8 cellular contexts compared by ENCODE assay signal in genomic region chr5:139137703-139138102, GRCh38.
DNase-seq lines count a peak whose midpoint lies in the region; ATAC-seq and TF ChIP-seq lines count a peak whose summit lies in the region.

No MANE protein-coding gene starts in this region.

- H3K36me3 ChIP-seq in osteoblast (ENCODE audit: insufficient read depth, low read length) (no peaks in the 10 kb centered on the region), thyroid gland (no peaks in the 10 kb centered on the region)
- no peaks in the 10 kb centered on the region for H3K36me3 ChIP-seq in naive thymus-derived CD4-positive, alpha-beta T cell (ENCODE audit: control insufficient read depth in 2 of 3, insufficient read depth in 3 of 3, low read length in 3 of 3)

- H3K27me3 ChIP-seq in osteoblast (ENCODE audit: insufficient read depth, low read length) (no peaks in the 10 kb centered on the region), thyroid gland (no peaks in the 10 kb centered on the region)
- no peaks in the 10 kb centered on the region for H3K27me3 ChIP-seq in naive thymus-derived CD4-positive, alpha-beta T cell (ENCODE audit: control insufficient read depth in 2 of 2, insufficient read depth in 2 of 2, low read length in 2 of 2)

- H3K4me2 ChIP-seq in osteoblast (ENCODE audit: insufficient read depth, low read length): no peak overlapping the region

- H3K4me1 Mint-ChIP-seq in stimulated activated memory B cell treated with anti-CD40 and anti-IgM and Interleukin-4, amounts not matched to agents 10 μg/mL and 1 μg/mL and 100 μg/mL, for 72 hours: peaks cover 43% of the 10 kb centered on the region
- H3K4me1 Mint-ChIP-seq in naive thymus-derived CD4-positive, alpha-beta T cell: peaks cover 0 to 14% (median 0%) of the 10 kb centered on the region in 7 donors

- POLR2A ChIA-PET in naive thymus-derived CD4-positive, alpha-beta T cell (lab: Charles Lee): no interaction called here

- 67 to 78% methylated on average over 4 of the region's 4 CpGs for WGBS in thyroid gland, 2 donors

- peaks cover 21% of the 10 kb centered on the region for H3K36me3 Mint-ChIP-seq in stimulated activated memory B cell treated with anti-CD40 and anti-IgM and Interleukin-4, amounts not matched to agents 10 μg/mL and 1 μg/mL and 100 μg/mL, for 72 hours
- peaks cover 0 to 16% (median 5%) of the 10 kb centered on the region in 5 donors for H3K36me3 Mint-ChIP-seq in naive thymus-derived CD4-positive, alpha-beta T cell

- intact Hi-C loops in thyroid gland (cut with DNase I): no loop called here
- intact Hi-C loops in naive thymus-derived CD4-positive, alpha-beta T cell (cut with micrococcal nuclease): no loop called here

- ATAC-seq in stimulated activated memory B cell treated with anti-CD40 and anti-IgM and Interleukin-4, amounts not matched to agents 10 μg/mL and 1 μg/mL and 100 μg/mL, for 72 hours: no peak
- no peak for ATAC-seq in HG03095 (IDR thresholded peaks at IDR 0.05; ENCODE audit: unreplicated experiment)
- no peak for ATAC-seq in naive thymus-derived CD4-positive, alpha-beta T cell

- no peak overlapping the region for H3K27ac Mint-ChIP-seq in stimulated activated memory B cell treated with anti-CD40 and anti-IgM and Interleukin-4, amounts not matched to agents 10 μg/mL and 1 μg/mL and 100 μg/mL, for 72 hours
- H3K27ac Mint-ChIP-seq in naive thymus-derived CD4-positive, alpha-beta T cell: peak overlapping the region in 1 of 9 donors; percentile 49

- H2AFZ ChIP-seq in osteoblast (ENCODE audit: low read length): no peak overlapping the region

- H3K27me3 Mint-ChIP-seq in stimulated activated memory B cell treated with anti-CD40 and anti-IgM and Interleukin-4, amounts not matched to agents 10 μg/mL and 1 μg/mL and 100 μg/mL, for 72 hours: no peaks in the 10 kb centered on the region
- H3K27me3 Mint-ChIP-seq in naive thymus-derived CD4-positive, alpha-beta T cell: no peaks in the 10 kb centered on the region

- TF ChIP-seq CTCF in GM12872 (IDR thresholded peaks at IDR 0.05; ENCODE audit: insufficient read depth, low read depth, low read length) (peak; percentile 42; the same call in 2 of the 3 replicates), osteoblast (IDR thresholded peaks at IDR 0.05; ENCODE audit: extremely low read depth, low read depth, low read length) (peak; percentile 41), thyroid gland (IDR thresholded peaks at IDR 0.05) (no peak)

- TF ChIP-seq POLR2A in thyroid gland (IDR thresholded peaks at IDR 0.05): no peak

- peak; percentile 23 for DNase-seq in NCI-H345 treated with DMSO at 0.1 percent for 48 hours (lab: John Stamatoyannopoulos, UW; ENCODE audit: unreplicated experiment)
- DNase-seq in dermis blood vessel endothelial cell: peak; percentile 70
- DNase-seq in osteoblast (ENCODE audit: insufficient read length, low spot score, missing footprints): no peak
- no peak for DNase-seq in thyroid gland
- no peak for DNase-seq in naive thymus-derived CD4-positive, alpha-beta T cell

- H3K9me3 ChIP-seq in osteoblast (ENCODE audit: low read depth, low read length) (no peaks in the 10 kb centered on the region), thyroid gland (no peaks in the 10 kb centered on the region)
- no peaks in the 10 kb centered on the region for H3K9me3 ChIP-seq in naive thymus-derived CD4-positive, alpha-beta T cell (ENCODE audit: control insufficient read depth in 2 of 3, low read length in 3 of 3)

- H3K4me1 ChIP-seq in osteoblast (ENCODE audit: insufficient read depth, low read length): peaks cover 39% of the 10 kb centered on the region
- H3K4me1 ChIP-seq in thyroid gland: peaks cover 58 to 83% of the 10 kb centered on the region in 2 donors
- H3K4me1 ChIP-seq in naive thymus-derived CD4-positive, alpha-beta T cell (ENCODE audit: control insufficient read depth in 2 of 2, insufficient read depth in 2 of 2, low read length in 2 of 2): no peaks in the 10 kb centered on the region

- H3K9me3 Mint-ChIP-seq in stimulated activated memory B cell treated with anti-CD40 and anti-IgM and Interleukin-4, amounts not matched to agents 10 μg/mL and 1 μg/mL and 100 μg/mL, for 72 hours: no peaks in the 10 kb centered on the region
- H3K9me3 Mint-ChIP-seq in naive thymus-derived CD4-positive, alpha-beta T cell: no peaks in the 10 kb centered on the region

- H4K20me1 ChIP-seq in osteoblast (ENCODE audit: insufficient read depth, low read length): peaks cover 29% of the 10 kb centered on the region

- peaks cover 62% of the 10 kb centered on the region for H3K79me2 ChIP-seq in osteoblast (ENCODE audit: insufficient read depth, low read length)

- no peak overlapping the region for H3K27ac ChIP-seq in osteoblast (ENCODE audit: low read depth, low read length)
- peak overlapping the region in 1 of 3 donors; percentile 81 for H3K27ac ChIP-seq in thyroid gland
- H3K27ac ChIP-seq in naive thymus-derived CD4-positive, alpha-beta T cell (ENCODE audit: low read depth, low read length): no peak overlapping the region

- no peak overlapping the region for H3K4me3 Mint-ChIP-seq in stimulated activated memory B cell treated with anti-CD40 and anti-IgM and Interleukin-4, amounts not matched to agents 10 μg/mL and 1 μg/mL and 100 μg/mL, for 72 hours
- H3K4me3 Mint-ChIP-seq in naive thymus-derived CD4-positive, alpha-beta T cell: no peak overlapping the region

- CTCF ChIA-PET in naive thymus-derived CD4-positive, alpha-beta T cell (lab: Charles Lee): no interaction called here

- no peak overlapping the region for H3K4me3 ChIP-seq in osteoblast (ENCODE audit: insufficient read depth, low read length)
- H3K4me3 ChIP-seq in thyroid gland (replicated peaks in 1 of 3): no peak overlapping the region
- H3K4me3 ChIP-seq in naive thymus-derived CD4-positive, alpha-beta T cell (ENCODE audit: low read length): no peak overlapping the region

Comparison
In these comparisons a context has a peak if more than half of its experiments do, and no peak if none do; other contexts are left out.
1. CTCF ChIP-seq: peak in GM12872 (single experiment) and osteoblast (single experiment); none in thyroid gland (0 of 6).
2. DNase-seq: peak in NCI-H345 treated with DMSO at 0.1 percent for 48 hours (single experiment) and dermis blood vessel endothelial cell (single experiment); none in osteoblast (single experiment), thyroid gland (0 of 2) and naive thymus-derived CD4-positive, alpha-beta T cell (0 of 9).